ENCODE assay signal across 14 cellular contexts in the genomic region with DNA sequence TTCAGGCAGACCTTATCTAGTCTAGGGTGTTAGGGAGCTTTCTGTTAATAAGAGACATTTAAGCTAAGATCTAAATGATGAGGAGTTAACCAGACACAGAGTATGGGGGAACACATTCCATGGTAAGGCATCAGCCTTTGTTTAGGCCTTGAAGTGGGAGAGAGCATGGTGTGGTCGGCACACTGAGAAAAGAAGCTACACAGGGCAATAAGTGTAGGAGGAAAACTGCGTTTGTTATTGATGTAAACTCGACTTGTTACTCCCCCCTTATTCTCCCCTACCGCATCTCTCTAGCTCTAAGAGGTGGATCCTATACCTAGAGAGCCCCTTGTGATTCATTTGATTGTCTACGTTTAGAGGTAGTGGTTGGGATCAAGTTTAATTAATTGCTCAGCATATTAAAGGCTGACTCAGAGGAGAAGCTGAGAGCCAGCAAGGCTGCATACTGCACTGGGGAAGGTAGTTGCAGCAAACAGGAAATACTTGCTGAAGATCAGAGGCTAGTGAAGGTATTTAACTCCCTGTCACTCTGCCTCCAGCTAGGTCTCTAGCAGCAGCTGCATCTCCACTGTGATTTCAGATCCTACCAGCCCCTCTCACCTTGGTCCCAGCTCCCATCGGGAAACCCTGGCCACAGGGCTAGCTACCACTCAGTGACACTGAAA.
A peak's percentile ranks its signal among the peaks of the same experiment; 100 is the strongest.
DNase-seq lines count a peak whose midpoint lies in the region; ATAC-seq and TF ChIP-seq lines count a peak whose summit lies in the region.
"Had no signal": no experiment of that assay in that cellular context is flagged by ENCODE, and none has a peak within 500 bp of the region (broad histone marks: within the 10 kb centered on the region; RNA-seq: fewer than 3 reads in every experiment).

No MANE protein-coding gene starts in this region.

- H3K27ac ChIP-seq in A673 (ENCODE audit: low read depth, low read length, poor library complexity, severe bottlenecking), result no peak overlapping the region
- no peak overlapping the region for H3K27ac ChIP-seq in lower lobe of right lung
- H3K27ac ChIP-seq: C4-2B, left ventricle myocardium inferior, skin epidermis had no signal

- POLR2A ChIA-PET in A673 (lab: Charles Lee; ENCODE audit: low non-redundant PET), result no interaction called here

- no peak overlapping the region for H3K4me3 ChIP-seq in A673 (ENCODE audit: low read depth, low read length, poor library complexity, severe bottlenecking)
- H3K4me3 ChIP-seq in astrocyte of the spinal cord (ENCODE audit: low read depth, low read length), result no peak overlapping the region
- H3K4me3 ChIP-seq in lower lobe of right lung, result no peak overlapping the region
- no peak overlapping the region for H3K4me3 ChIP-seq in lower leg skin (ENCODE audit: low read depth, poor library complexity, severe bottlenecking)
- H3K4me3 ChIP-seq: left ventricle myocardium inferior, skin epidermis had no signal

- DNase-seq in A673 (ENCODE audit: low spot score) (peak; percentile 35), HT1080 (ENCODE audit: low read depth) (peak; percentile 81), astrocyte of the spinal cord (ENCODE audit: low read depth, low spot score) (peak; percentile 72), lower lobe of right lung (no peak), NCI-H1092 (lab: John Stamatoyannopoulos, UW) (no peak), lower leg skin (ENCODE audit: low spot score in 2 of 2) (no peak)
- DNase-seq: left ventricle myocardium inferior; NCI-H2081; stimulated activated naive CD4-positive, alpha-beta T cell treated with Interleukin-2 at 50 U/mL for 16 hours had no signal

- H3K9me3 ChIP-seq in A673 (ENCODE audit: low read depth, low read length, poor library complexity, severe bottlenecking), result no peaks in the 10 kb centered on the region
- no peaks in the 10 kb centered on the region for H3K9me3 ChIP-seq in lower lobe of right lung
- H3K9me3 ChIP-seq: left ventricle myocardium inferior had no signal

- BruUV-seq in A673 (replicated peaks; lab: Mats Ljungman, UMichigan), result no TSS peak

- H3K36me3 ChIP-seq in A673 (ENCODE audit: insufficient read depth, low read length, poor library complexity, severe bottlenecking), result no peaks in the 10 kb centered on the region
- H3K36me3 ChIP-seq in lower lobe of right lung, result no peaks in the 10 kb centered on the region
- H3K36me3 ChIP-seq: left ventricle myocardium inferior had no signal

- intact Hi-C loops in A673 (cut with micrococcal nuclease; ENCODE audit: unreplicated experiment), result no loop called here
- intact Hi-C loops in lower lobe of right lung (cut with DNase I), result no loop called here
- intact Hi-C loops in lower leg skin (cut with DNase I; ENCODE audit: low total_unique reads), result no loop called here

- H3K4me1 ChIP-seq in A673 (ENCODE audit: insufficient read depth, low read length, poor library complexity, severe bottlenecking) (no peaks in the 10 kb centered on the region), lower lobe of right lung (peaks cover 11% of the 10 kb centered on the region)

- 48 to 55% methylated on average over 6 of the region's 6 CpGs for WGBS in lower leg skin, 2 donors

- ATAC-seq in lower lobe of right lung, result peak; percentile 58 to 86
- ATAC-seq in GM21723 (IDR thresholded peaks at IDR 0.05; ENCODE audit: unreplicated experiment), result no peak
- ATAC-seq in HG03521 (IDR thresholded peaks at IDR 0.05; ENCODE audit: unreplicated experiment), result no peak
- ATAC-seq: activated T-helper 17 cell treated with anti-CD3 and anti-CD28 coated beads, Interleukin-2, amount 50 U/mL, for 72 hours had no signal

- TF ChIP-seq CTCF in A673 (conservative IDR thresholded peaks at IDR 0.05; ENCODE audit: low read depth, low read length) (no peak), astrocyte of the spinal cord (IDR thresholded peaks at IDR 0.05; ENCODE audit: low read depth, low read length) (no peak), lower lobe of right lung (IDR thresholded peaks at IDR 0.05) (no peak), lower leg skin (IDR thresholded peaks at IDR 0.05) (no peak)

- in situ Hi-C loops in astrocyte of the spinal cord (cut with HindIII; ENCODE audit: low sequenced_read_pairs), result no loop called here

- CTCF ChIA-PET in A673 (lab: Charles Lee), result no interaction called here

- TF ChIP-seq POLR2A in lower leg skin (IDR thresholded peaks at IDR 0.05), result no peak

- no peaks in the 10 kb centered on the region for H3K27me3 ChIP-seq in A673 (replicated peaks; ENCODE audit: insufficient read depth, low read depth, low read length, poor library complexity)
- no peaks in the 10 kb centered on the region for H3K27me3 ChIP-seq in lower lobe of right lung (ENCODE audit: low read depth)

Comparison
In these comparisons a context has a peak if more than half of its experiments do, and no peak if none do; other contexts are left out.
1. DNase-seq: peak in A673 (single experiment), HT1080 (single experiment) and astrocyte of the spinal cord (single experiment); none in lower lobe of right lung (single experiment), NCI-H1092 (single experiment) and lower leg skin (0 of 2).
2. ATAC-seq: peak in lower lobe of right lung (2 of 2); none in GM21723 (single experiment) and HG03521 (single experiment).